In the genomic region with DNA sequence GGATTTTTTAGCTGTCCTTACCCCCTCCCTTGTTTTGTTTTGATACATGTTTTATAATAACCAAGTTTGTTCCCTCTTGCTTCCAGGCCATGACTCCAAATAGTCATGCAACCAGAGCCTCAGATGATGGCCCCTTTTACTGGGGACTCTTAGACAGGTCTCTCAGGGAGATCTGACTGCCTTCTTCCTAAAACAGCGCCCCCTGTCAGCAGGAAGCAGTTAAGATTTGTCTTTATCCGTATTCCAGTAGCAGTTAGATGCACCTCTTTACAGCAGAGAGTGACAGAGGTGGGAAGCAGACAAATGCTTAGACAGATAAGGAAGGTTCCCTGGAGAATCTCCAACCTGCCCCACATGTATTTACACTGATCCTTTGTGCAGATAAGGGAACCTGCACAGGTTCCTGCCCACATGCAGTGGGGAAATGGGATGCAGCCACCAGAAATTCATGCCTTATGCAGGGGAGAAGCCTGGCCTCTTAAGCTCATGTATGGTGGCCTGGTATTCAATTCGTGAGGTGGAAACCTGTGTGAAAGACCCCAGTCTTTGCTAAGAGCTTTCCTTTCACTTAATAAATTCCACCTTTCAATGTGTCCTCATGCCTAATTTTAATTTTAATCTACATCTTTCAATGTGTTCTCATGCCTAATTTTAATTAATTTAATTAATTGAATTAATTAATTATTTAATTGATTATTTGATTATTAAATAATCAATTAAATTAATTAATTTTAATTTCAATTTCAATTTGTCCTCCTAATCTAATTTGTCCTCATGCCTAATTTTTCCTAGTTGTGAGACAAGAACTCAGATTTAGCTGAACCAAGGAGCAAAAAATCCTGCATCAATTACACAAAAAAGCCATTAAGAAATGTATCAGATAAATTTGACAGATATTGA, we compare ENCODE assay signal across 3 cellular contexts.
A peak's percentile ranks its signal among the peaks of the same experiment; 100 is the strongest.
TF ChIP-seq lines count a peak whose summit lies in the region.

No MANE protein-coding gene starts in this region.

TF ChIP-seq in SK-N-SH, 30 proteins besides CTCF, POLR2A, EP300 and RAD21:
- no peak for TF ChIP-seq PBX3 (IDR thresholded peaks at IDR 0.05)
- no peak for TF ChIP-seq MXI1 (IDR thresholded peaks at IDR 0.05; ENCODE audit: low read depth, low read length)
- TF ChIP-seq NFIC (IDR thresholded peaks at IDR 0.05; ENCODE audit: borderline replicate concordance): no peak
- no peak for TF ChIP-seq JUND (IDR thresholded peaks at IDR 0.05)
- TF ChIP-seq CHD2 (IDR thresholded peaks at IDR 0.05; ENCODE audit: low read length, partially characterized antibody): no peak
- TF ChIP-seq RFX5 (IDR thresholded peaks at IDR 0.05; ENCODE audit: low read length): no peak

TF ChIP-seq in SK-N-SH treated with all-trans-retinoic acid at 6 μM for 48 hours, 23 proteins besides CTCF, POLR2A, EP300 and RAD21:
- TF ChIP-seq TOX (CRISPR knock-in tag; IDR thresholded peaks at IDR 0.05; ENCODE audit: borderline replicate concordance) (no peak), TSHZ2 (CRISPR knock-in tag; IDR thresholded peaks at IDR 0.05) (no peak), ZC3H10 (CRISPR knock-in tag; IDR thresholded peaks at IDR 0.05) (no peak), ZNF8 (CRISPR knock-in tag; IDR thresholded peaks at IDR 0.05) (no peak), GLIS3 (CRISPR knock-in tag; IDR thresholded peaks at IDR 0.05) (no peak), ZNF70 (CRISPR knock-in tag; IDR thresholded peaks at IDR 0.05) (no peak)

TF ChIP-seq in K562, 482 proteins besides CTCF, POLR2A, EP300 and RAD21:
- TF ChIP-seq CCAR2 (IDR thresholded peaks at IDR 0.05; ENCODE audit: low read depth, low read length): no peak
- TF ChIP-seq U2AF1 (optimal IDR thresholded peaks at IDR 0.05; ENCODE audit: low read depth, low read length): no peak
- peak; percentile 38; the same call in 1 of the 2 replicates for TF ChIP-seq ZNF184 (CRISPR knock-in tag; IDR thresholded peaks at IDR 0.05)
- no peak for TF ChIP-seq ETV5 (CRISPR knock-in tag; IDR thresholded peaks at IDR 0.05; ENCODE audit: low read depth)
- TF ChIP-seq CTBP1 (IDR thresholded peaks at IDR 0.05; ENCODE audit: borderline replicate concordance): no peak
- TF ChIP-seq CBFA2T3 (IDR thresholded peaks at IDR 0.05): peak; percentile 23; the same call in 1 of the 2 replicates
- TF ChIP-seq DACH1 (IDR thresholded peaks at IDR 0.05; ENCODE audit: partially characterized antibody): peak; percentile 64
- no peak for TF ChIP-seq NFE2 (IDR thresholded peaks at IDR 0.05; ENCODE audit: low read depth)
TF ChIP-seq in K562: peak in this region for 3.
